In genomic region chr4:121597346-121597934, GRCh38 we compare ENCODE assay signal across 12 cellular contexts.
DNase-seq lines count a peak whose midpoint lies in the region; ATAC-seq lines count a peak whose summit lies in the region.
"Had no signal": no experiment of that assay in that cellular context is flagged by ENCODE, and none has a peak within 500 bp of the region (broad histone marks: within the 10 kb centered on the region; RNA-seq: fewer than 3 reads in every experiment).

No MANE protein-coding gene starts in this region.

- no peak overlapping the region for H3K4me3 Mint-ChIP-seq in activated CD4-positive, alpha-beta T cell treated with anti-CD3 and anti-CD28 coated beads for 36 hours
- H3K4me3 Mint-ChIP-seq: type B pancreatic cell had no signal

- intact Hi-C loops in activated CD4-positive, alpha-beta T cell treated with anti-CD3 and anti-CD28 coated beads for 36 hours (cut with DNase I, micrococcal nuclease), result no loop called here

- H3K27me3 Mint-ChIP-seq in activated CD4-positive, alpha-beta T cell treated with anti-CD3 and anti-CD28 coated beads for 36 hours, result peaks cover 16% of the 10 kb centered on the region
- H3K27me3 Mint-ChIP-seq: type B pancreatic cell had no signal

- peak; percentile 54 for DNase-seq in activated CD4-positive, alpha-beta T cell treated with anti-CD3 and anti-CD28 coated beads for 36 hours
- no peak for DNase-seq in activated CD4-positive, alpha-beta T cell treated with anti-CD3 and anti-CD28 coated beads, Interleukin-2, amount 50 U/mL, for 4 hours
- DNase-seq in H4 (ENCODE audit: low spot score), result peak; percentile 21
- DNase-seq in LHCN-M2 (ENCODE audit: low read depth), result peak; percentile 34
- peak; percentile 95 for DNase-seq in kidney tubule cell (ENCODE audit: low spot score)
- DNase-seq in ecto neural progenitor cell (ENCODE audit: low spot score), result no peak
- DNase-seq in H7, result no peak
- no peak for DNase-seq in NCI-H146 (lab: John Stamatoyannopoulos, UW)
- DNase-seq: sigmoid colon had no signal

- H3K4me1 Mint-ChIP-seq in activated CD4-positive, alpha-beta T cell treated with anti-CD3 and anti-CD28 coated beads for 36 hours, result peaks cover 3% of the 10 kb centered on the region

- CTCF ChIA-PET in activated CD4-positive, alpha-beta T cell treated with anti-CD3 and anti-CD28 coated beads for 36 hours (lab: Charles Lee), result no interaction called here

- no peaks in the 10 kb centered on the region for H3K9me3 Mint-ChIP-seq in activated CD4-positive, alpha-beta T cell treated with anti-CD3 and anti-CD28 coated beads for 36 hours (ENCODE audit: low read depth)
- H3K9me3 Mint-ChIP-seq: type B pancreatic cell had no signal

- POLR2A ChIA-PET in activated CD4-positive, alpha-beta T cell treated with anti-CD3 and anti-CD28 coated beads for 36 hours (lab: Charles Lee), result no interaction called here

- H3K36me3 Mint-ChIP-seq in activated CD4-positive, alpha-beta T cell treated with anti-CD3 and anti-CD28 coated beads for 36 hours (ENCODE audit: low read depth), result no peaks in the 10 kb centered on the region
- H3K36me3 Mint-ChIP-seq: type B pancreatic cell had no signal

- no peaks in the 10 kb centered on the region for H3K27me3 ChIP-seq in H7 (ENCODE audit: control insufficient read depth, insufficient read depth, low read length)
- H3K27me3 ChIP-seq: sigmoid colon had no signal

- ATAC-seq in activated CD4-positive, alpha-beta T cell treated with anti-CD3 and anti-CD28 coated beads for 36 hours, result peak; percentile 92
- ATAC-seq: A549, left lobe of liver had no signal

- no peaks in the 10 kb centered on the region for H3K36me3 ChIP-seq in H7 (replicated peaks; ENCODE audit: control insufficient read depth, insufficient read depth, low read length)
- H3K36me3 ChIP-seq: sigmoid colon had no signal

- H3K27ac Mint-ChIP-seq in activated CD4-positive, alpha-beta T cell treated with anti-CD3 and anti-CD28 coated beads for 36 hours, result no peak overlapping the region
- H3K27ac Mint-ChIP-seq: type B pancreatic cell had no signal

- no peak overlapping the region for H3K4me3 ChIP-seq in H7 (ENCODE audit: insufficient read depth, low read depth, low read length)
- H3K4me3 ChIP-seq: A549, sigmoid colon had no signal

Comparison
In these comparisons a context has a peak if more than half of its experiments do, and no peak if none do; other contexts are left out.
1. DNase-seq: peak in activated CD4-positive, alpha-beta T cell treated with anti-CD3 and anti-CD28 coated beads for 36 hours (single experiment), H4 (single experiment), LHCN-M2 (single experiment) and kidney tubule cell (single experiment); none in activated CD4-positive, alpha-beta T cell treated with anti-CD3 and anti-CD28 coated beads, Interleukin-2, amount 50 U/mL, for 4 hours (0 of 2), ecto neural progenitor cell (single experiment), H7 (single experiment) and NCI-H146 (single experiment).